Comparison of ENCODE assay signal across 16 cellular contexts in genomic region chr21:26815197-26815596, GRCh38. TPM values are rescaled to one million over a fixed set of nuclear protein-coding genes. Genes with fewer than 3 reads are reported as not detected.
"Had no signal": no experiment of that assay in that cellular context is flagged by ENCODE, and none has a peak within 500 bp of the region (broad histone marks: within the 10 kb centered on the region; RNA-seq: fewer than 3 reads in every experiment).

No MANE protein-coding gene starts in this region.

- H3K27me3 ChIP-seq: breast epithelium, gastroesophageal sphincter, right lobe of liver, stomach had no signal

- H3K4me3 ChIP-seq: breast epithelium, gastroesophageal sphincter, mucosa of descending colon, right lobe of liver, stomach had no signal

- DNase-seq: activated B cell treated with CpG ODN at 0.5 μM for 24 hours; activated CD4-positive, alpha-beta T cell treated with anti-CD3 and anti-CD28 coated beads, Interleukin-2, amount 10 ng/mL, durations not matched to agents 24 days and 14 days; activated naive CD4-positive, alpha-beta T cell; activated naive CD8-positive, alpha-beta T cell treated with anti-CD3 and anti-CD28 coated beads, Interleukin-2, amount 10 ng/mL, durations not matched to agents 7 days and 5 days; aorta; effector memory CD8-positive, alpha-beta T cell; mammary epithelial cell; mucosa of descending colon; naive thymus-derived CD8-positive, alpha-beta T cell; right lobe of liver; stimulated activated CD4-positive, alpha-beta T cell treated with anti-CD3 and anti-CD28 coated beads, Interleukin-1b, Interleukin-23, amount 100 ng/mL, for 48 hours; stomach; T-helper 17 cell had no signal

- H3K36me3 ChIP-seq: breast epithelium, gastroesophageal sphincter, right lobe of liver, stomach had no signal

- H3K27ac ChIP-seq: epithelial cell of prostate, right lobe of liver, stomach had no signal

- H3K9me3 ChIP-seq: breast epithelium, gastroesophageal sphincter, mucosa of descending colon, right lobe of liver, stomach had no signal

- H3K4me1 ChIP-seq: breast epithelium, right lobe of liver had no signal

- ATAC-seq: effector memory CD8-positive, alpha-beta T cell; mucosa of descending colon; naive thymus-derived CD8-positive, alpha-beta T cell; T-helper 17 cell had no signal

RNA-seq across cellular contexts. Expression of gene ADAMTS1, which starts 30.0 kb away (rescaled TPM):
- total RNA-seq: activated B cell treated with CpG ODN at 0.5 μM for 24 hours; naive thymus-derived CD8-positive, alpha-beta T cell; T-helper 17 cell had no signal
